Comparison of ENCODE assay signal across 8 cellular contexts in the genomic region with DNA sequence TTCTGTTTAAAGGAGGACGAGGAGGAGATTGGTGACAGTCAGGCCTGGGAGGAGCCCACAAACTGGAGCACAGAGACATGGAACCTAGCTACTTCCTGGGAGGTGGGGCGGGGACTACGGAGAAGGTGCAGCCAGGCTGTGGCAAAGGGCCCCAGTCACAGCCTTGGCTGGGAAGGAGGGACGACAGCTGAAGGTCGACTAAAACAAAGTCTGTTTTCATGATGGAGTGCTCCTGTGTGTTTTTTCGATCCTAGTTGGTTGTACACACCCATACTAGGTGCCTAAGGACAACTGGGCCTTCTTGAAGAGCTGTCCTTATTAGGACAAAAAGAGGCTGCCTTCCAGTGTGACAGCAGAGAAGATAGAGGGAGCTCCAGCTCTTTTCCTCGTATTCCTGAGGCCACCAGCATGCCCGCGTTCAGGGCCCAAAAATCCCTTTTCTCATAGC. TPM values are rescaled to one million over a fixed set of nuclear protein-coding genes. Genes with fewer than 3 reads are reported as not detected.
DNase-seq lines count a peak whose midpoint lies in the region; ATAC-seq and TF ChIP-seq lines count a peak whose summit lies in the region.

No MANE protein-coding gene starts in this region.

- peaks cover 4 to 10% of the 10 kb centered on the region in 2 donors for H3K27me3 Mint-ChIP-seq in CD8-positive, alpha-beta memory T cell
- H3K27me3 Mint-ChIP-seq in natural killer cell (ENCODE audit: low read depth in 2 of 2) (peaks cover 3 to 8% of the 10 kb centered on the region in 2 donors), progenitor cell of endocrine pancreas (peaks cover 4% of the 10 kb centered on the region)

- TF ChIP-seq CTCF in coronary artery (IDR thresholded peaks at IDR 0.05), result no peak
- TF ChIP-seq CTCF in natural killer cell (IDR thresholded peaks at IDR 0.05), result no peak
- TF ChIP-seq CTCF in progenitor cell of endocrine pancreas (IDR thresholded peaks at IDR 0.05; ENCODE audit: unreplicated experiment), result no peak

- peaks cover 0 to 6% (median 4%) of the 10 kb centered on the region in 5 donors for H3K9me3 Mint-ChIP-seq in CD8-positive, alpha-beta memory T cell
- no peaks in the 10 kb centered on the region for H3K9me3 Mint-ChIP-seq in natural killer cell
- no peaks in the 10 kb centered on the region for H3K9me3 Mint-ChIP-seq in progenitor cell of endocrine pancreas (ENCODE audit: low read depth)

- peak overlapping the region; percentile 40 to 100 (median 98) for H3K27ac Mint-ChIP-seq in CD8-positive, alpha-beta memory T cell
- peak overlapping the region; percentile 94 to 95 for H3K27ac Mint-ChIP-seq in natural killer cell
- no peak overlapping the region for H3K27ac Mint-ChIP-seq in progenitor cell of endocrine pancreas

- peaks cover 81 to 95% (median 93%) of the 10 kb centered on the region in 3 donors for H3K4me1 Mint-ChIP-seq in CD8-positive, alpha-beta memory T cell
- H3K4me1 Mint-ChIP-seq in natural killer cell, result peaks cover 77 to 94% of the 10 kb centered on the region in 2 donors
- peaks cover 15% of the 10 kb centered on the region for H3K4me1 Mint-ChIP-seq in progenitor cell of endocrine pancreas (ENCODE audit: low read depth)

- peaks cover 11 to 29% (median 13%) of the 10 kb centered on the region in 3 donors for H3K36me3 Mint-ChIP-seq in CD8-positive, alpha-beta memory T cell
- H3K36me3 Mint-ChIP-seq in natural killer cell (peaks cover 6% of the 10 kb centered on the region), progenitor cell of endocrine pancreas (ENCODE audit: insufficient read depth) (peaks cover 9% of the 10 kb centered on the region)

- intact Hi-C loops in natural killer cell (cut with micrococcal nuclease), result no loop called here

- no peak overlapping the region for H3K4me3 ChIP-seq in CD8-positive, alpha-beta memory T cell (ENCODE audit: low read length)
- peak overlapping the region; percentile 95 for H3K4me3 ChIP-seq in coronary artery

- peaks cover 73% of the 10 kb centered on the region for H3K4me1 ChIP-seq in CD8-positive, alpha-beta memory T cell (ENCODE audit: insufficient read depth, low read length)

- DNase-seq in CD8-positive, alpha-beta memory T cell, result no peak
- DNase-seq in Kasumi-1 (lab: John Stamatoyannopoulos, UW) (peak; percentile 24 to 38), coronary artery (ENCODE audit: low spot score) (no peak), natural killer cell (no peak), putamen (ENCODE audit: low spot score) (no peak), progenitor cell of endocrine pancreas (ENCODE audit: low spot score, unreplicated experiment) (no peak), islet precursor cell (no peak)

- H3K27me3 ChIP-seq in CD8-positive, alpha-beta memory T cell (ENCODE audit: insufficient read depth, low read length, poor library complexity, severe bottlenecking), result no peaks in the 10 kb centered on the region

- H3K9me3 ChIP-seq in CD8-positive, alpha-beta memory T cell (ENCODE audit: low read length), result no peaks in the 10 kb centered on the region

- peaks cover 10% of the 10 kb centered on the region for H3K36me3 ChIP-seq in CD8-positive, alpha-beta memory T cell (ENCODE audit: insufficient read depth, low read length)

- peak overlapping the region; percentile 30 to 97 (median 70) for H3K4me3 Mint-ChIP-seq in CD8-positive, alpha-beta memory T cell
- H3K4me3 Mint-ChIP-seq in natural killer cell (peak overlapping the region; percentile 37), progenitor cell of endocrine pancreas (ENCODE audit: low read depth) (no peak overlapping the region)

- CTCF ChIA-PET in CD8-positive, alpha-beta memory T cell (lab: Charles Lee), result interaction anchor here (0.9 to 10.0 kb wide), 14 partner anchors 15 to 544 kb away, joined by 3 to 162 read pairs (median 4); a partner anchor contains a TSS

- ATAC-seq in natural killer cell (no peak), GM21825 (IDR thresholded peaks at IDR 0.05; ENCODE audit: unreplicated experiment) (no peak)

- POLR2A ChIA-PET in CD8-positive, alpha-beta memory T cell (lab: Charles Lee), result interaction anchor here (0.6 to 1.5 kb wide), 4 partner anchors 12 to 57 kb away, joined by 3 to 6 read pairs (median 3); no protein-coding TSS in a partner anchor

- H3K27ac ChIP-seq in CD8-positive, alpha-beta memory T cell (ENCODE audit: low read depth, low read length), result no peak overlapping the region
- H3K27ac ChIP-seq in coronary artery, result peak overlapping the region; percentile 99

RNA-seq across cellular contexts. Expression of a gene that starts 2.9 kb away (rescaled TPM):
- total RNA-seq in CD8-positive, alpha-beta memory T cell, result 10 to 100 TPM; 18.5 to 20.0 TPM
- polyA plus RNA-seq in CD8-positive, alpha-beta memory T cell, result 105 TPM
- total RNA-seq in natural killer cell (10 to 100 TPM; 30.9 to 37.9 (median 36.8) TPM), progenitor cell of endocrine pancreas (17.2 and 18.8 TPM in 2 replicates)

RNA-seq across cellular contexts. Expression of a gene that starts 3.2 kb away (rescaled TPM):
- over 10,000 TPM in 1 of 2 experiments, 1,000 to 10,000 TPM in 1; 7,718 to 11,549 TPM for total RNA-seq in CD8-positive, alpha-beta memory T cell
- polyA plus RNA-seq in CD8-positive, alpha-beta memory T cell, result not detected
- total RNA-seq in natural killer cell (1,000 to 10,000 TPM; 5,042 to 6,602 (median 5,874) TPM), progenitor cell of endocrine pancreas (15,251 and 16,487 TPM in 2 replicates)

RNA-seq across cellular contexts. Expression of a gene that starts 4.0 kb away (rescaled TPM):
- 10 to 100 TPM in 1 of 2 experiments, 1 to 10 TPM in 1; 7.7 to 10.7 TPM for total RNA-seq in CD8-positive, alpha-beta memory T cell
- 1.2 TPM for polyA plus RNA-seq in CD8-positive, alpha-beta memory T cell
- 1 to 10 TPM; 1.3 to 3.2 (median 1.5) TPM for total RNA-seq in natural killer cell
- 9.1 and 10.4 TPM in 2 replicates for total RNA-seq in progenitor cell of endocrine pancreas

RNA-seq across cellular contexts. Expression of a gene that starts 10.3 kb away (rescaled TPM):
- total RNA-seq in CD8-positive, alpha-beta memory T cell, result 10 to 100 TPM; 43.1 TPM
- 196 TPM for polyA plus RNA-seq in CD8-positive, alpha-beta memory T cell
- total RNA-seq in natural killer cell (1 to 10 TPM in 2 of 3 donors, not detected in 1; 1.2 to 1.4 TPM), progenitor cell of endocrine pancreas (not detected in 2 replicates)

RNA-seq across cellular contexts. Expression of a gene that starts 12.7 kb away (rescaled TPM):
- under 1 TPM in 1 of 2 experiments, not detected in 1; 0.75 TPM for total RNA-seq in CD8-positive, alpha-beta memory T cell
- polyA plus RNA-seq in CD8-positive, alpha-beta memory T cell, result not detected
- total RNA-seq in natural killer cell, result not detected
- 0.31 and 0.49 TPM in 2 replicates for total RNA-seq in progenitor cell of endocrine pancreas

Comparison
In these comparisons a context has a peak if more than half of its experiments do, and no peak if none do; other contexts are left out.
1. DNase-seq: peak in Kasumi-1 (2 of 2); none in CD8-positive, alpha-beta memory T cell (0 of 5), coronary artery (single experiment), natural killer cell (single experiment), putamen (single experiment), progenitor cell of endocrine pancreas (single experiment) and islet precursor cell (single experiment).